In the genomic region with DNA sequence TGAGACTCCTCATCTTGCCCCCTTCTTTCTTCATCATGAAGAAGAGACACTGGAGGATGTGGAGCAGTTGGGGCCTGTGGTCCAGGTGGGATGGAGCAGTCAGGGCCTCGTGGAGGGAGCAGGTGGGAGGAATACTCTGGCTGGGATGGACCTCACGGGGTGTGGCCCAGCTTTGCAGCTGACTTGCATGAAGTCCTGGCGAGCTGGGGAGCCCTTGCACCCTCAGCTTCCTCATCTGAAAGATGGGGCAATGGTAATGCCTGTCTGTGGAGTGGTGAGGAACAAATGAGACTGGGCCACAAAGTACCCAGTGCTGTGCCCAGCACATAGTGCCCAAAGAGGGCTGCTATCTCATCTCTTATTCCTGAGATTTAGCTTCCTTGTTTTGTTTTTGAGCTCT, we compare ENCODE assay signal across 9 cellular contexts.
A peak's percentile ranks its signal among the peaks of the same experiment; 100 is the strongest.
DNase-seq lines count a peak whose midpoint lies in the region; ATAC-seq and TF ChIP-seq lines count a peak whose summit lies in the region.
"Had no signal": no experiment of that assay in that cellular context is flagged by ENCODE, and none has a peak within 500 bp of the region (broad histone marks: within the 10 kb centered on the region; RNA-seq: fewer than 3 reads in every experiment).

No MANE protein-coding gene starts in this region.

- peaks cover 35 to 99% (median 57%) of the 10 kb centered on the region in 3 donors for H3K4me1 ChIP-seq in esophagus squamous epithelium
- H3K4me1 ChIP-seq in neural progenitor cell = peaks cover 56% of the 10 kb centered on the region
- H3K4me1 ChIP-seq in tibial nerve = peaks cover 0 to 95% (median 79%) of the 10 kb centered on the region in 4 donors

- H4K20me1 ChIP-seq in neural progenitor cell (ENCODE audit: low read depth) = peaks cover 100% of the 10 kb centered on the region

- H2AFZ ChIP-seq in neural progenitor cell (replicated peaks) = no peak overlapping the region

- H3K79me2 ChIP-seq in neural progenitor cell (ENCODE audit: low read depth) = peaks cover 79% of the 10 kb centered on the region

- no peaks in the 10 kb centered on the region for H3K27me3 ChIP-seq in esophagus squamous epithelium
- no peaks in the 10 kb centered on the region for H3K27me3 ChIP-seq in neural progenitor cell
- H3K27me3 ChIP-seq in tibial nerve = no peaks in the 10 kb centered on the region

- no peaks in the 10 kb centered on the region for H3K36me3 Mint-ChIP-seq in WTC11
- no peaks in the 10 kb centered on the region for H3K36me3 Mint-ChIP-seq in neural progenitor cell

- H3K4me1 Mint-ChIP-seq in WTC11 (peaks cover 51% of the 10 kb centered on the region), neural progenitor cell (peaks cover 57% of the 10 kb centered on the region)

- DNase-seq in WTC11 (ENCODE audit: low spot score) (no peak), esophagus squamous epithelium (lab: John Stamatoyannopoulos, UW) (no peak), neural progenitor cell (ENCODE audit: low spot score) (no peak), tibial nerve (ENCODE audit: low spot score in 2 of 2) (no peak), NCI-H345 treated with DMSO at 0.1 percent for 48 hours (lab: John Stamatoyannopoulos, UW; ENCODE audit: unreplicated experiment) (no peak)
- DNase-seq in activated CD4-positive, alpha-beta T cell treated with anti-CD3 and anti-CD28 coated beads for 1 hour = no peak
- DNase-seq: activated CD4-positive, CD25-positive, alpha-beta regulatory T cell; SIG-M5 had no signal

- H3K4me3 ChIP-seq in esophagus squamous epithelium = peak overlapping the region in 2 of 4 donors; percentile 43 to 60
- no peak overlapping the region for H3K4me3 ChIP-seq in neural progenitor cell
- peak overlapping the region; percentile 38 to 61 (median 50) for H3K4me3 ChIP-seq in tibial nerve

- no peaks in the 10 kb centered on the region for H3K27me3 Mint-ChIP-seq in WTC11 (ENCODE audit: low read depth)
- peaks cover 7% of the 10 kb centered on the region for H3K27me3 Mint-ChIP-seq in neural progenitor cell (ENCODE audit: insufficient read depth, low read depth)

- H3K4me3 Mint-ChIP-seq in WTC11 (no peak overlapping the region), neural progenitor cell (peak overlapping the region; percentile 59)

- peak overlapping the region; percentile 74 for H3K4me2 ChIP-seq in neural progenitor cell

- no peak for TF ChIP-seq EP300 in tibial nerve (IDR thresholded peaks at IDR 0.05)

- intact Hi-C loops in esophagus squamous epithelium (cut with DNase I) = no loop called here

- no peak overlapping the region for H3K9ac ChIP-seq in neural progenitor cell

- peaks cover 0 to 6% (median 0%) of the 10 kb centered on the region in 3 donors for H3K36me3 ChIP-seq in esophagus squamous epithelium
- no peaks in the 10 kb centered on the region for H3K36me3 ChIP-seq in neural progenitor cell
- H3K36me3 ChIP-seq in tibial nerve = no peaks in the 10 kb centered on the region

- 41 to 43% methylated on average over 3 of the region's 3 CpGs for WGBS in esophagus squamous epithelium, 2 donors
- WGBS in tibial nerve, 2 donors = 29 to 43% methylated on average over 3 of the region's 3 CpGs

- POLR2A ChIA-PET in WTC11 (lab: Charles Lee) = interaction anchor here (0.6 kb wide), 1 partner anchor 145 kb away, joined by 4 read pairs; no protein-coding TSS in a partner anchor

- TF ChIP-seq POLR2A in esophagus squamous epithelium (IDR thresholded peaks at IDR 0.05) = no peak
- no peak for TF ChIP-seq POLR2A in tibial nerve (IDR thresholded peaks at IDR 0.05)

- CTCF ChIA-PET in WTC11 (lab: Charles Lee) = interaction anchor here (1.1 to 9.3 kb wide), 8 partner anchors 6 to 187 kb away, joined by 3 to 78 read pairs (median 5); no protein-coding TSS in a partner anchor

- H3K9me3 ChIP-seq in esophagus squamous epithelium (no peaks in the 10 kb centered on the region), neural progenitor cell (ENCODE audit: low read depth) (no peaks in the 10 kb centered on the region), tibial nerve (no peaks in the 10 kb centered on the region)

- ATAC-seq in WTC11 (no peak), HG03025 (IDR thresholded peaks at IDR 0.05; ENCODE audit: low FRiP score, unreplicated experiment) (no peak)

- H3K27ac Mint-ChIP-seq in WTC11 = peak overlapping the region; percentile 68; the same call in 1 of the 2 replicates
- no peak overlapping the region for H3K27ac Mint-ChIP-seq in neural progenitor cell

- H3K9me3 Mint-ChIP-seq in WTC11 (no peaks in the 10 kb centered on the region), neural progenitor cell (no peaks in the 10 kb centered on the region)

- no peak for TF ChIP-seq CTCF in WTC11 (IDR thresholded peaks at IDR 0.05)
- no peak for TF ChIP-seq CTCF in esophagus squamous epithelium (IDR thresholded peaks at IDR 0.05)
- TF ChIP-seq CTCF in neural progenitor cell (IDR thresholded peaks at IDR 0.05) = no peak
- TF ChIP-seq CTCF in tibial nerve (IDR thresholded peaks at IDR 0.05) = no peak

- peaks cover 16% of the 10 kb centered on the region for H3F3A ChIP-seq in neural progenitor cell (ENCODE audit: low read depth)

- H3K27ac ChIP-seq in esophagus squamous epithelium (peak overlapping the region; percentile 74 to 89 (median 85)), neural progenitor cell (no peak overlapping the region), tibial nerve (peak overlapping the region; percentile 89 to 99 (median 93))

TF ChIP-seq in WTC11, 78 proteins besides CTCF, POLR2A, EP300 and RAD21 (continues in another document):
- TF ChIP-seq, protein P1, sequence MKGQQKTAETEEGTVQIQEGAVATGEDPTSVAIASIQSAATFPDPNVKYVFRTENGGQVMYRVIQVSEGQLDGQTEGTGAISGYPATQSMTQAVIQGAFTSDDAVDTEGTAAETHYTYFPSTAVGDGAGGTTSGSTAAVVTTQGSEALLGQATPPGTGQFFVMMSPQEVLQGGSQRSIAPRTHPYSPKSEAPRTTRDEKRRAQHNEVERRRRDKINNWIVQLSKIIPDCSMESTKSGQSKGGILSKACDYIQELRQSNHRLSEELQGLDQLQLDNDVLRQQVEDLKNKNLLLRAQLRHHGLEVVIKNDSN (CRISPR knock-in tag; IDR thresholded peaks at IDR 0.05) = no peak
- TF ChIP-seq SMAD4 (CRISPR knock-in tag; IDR thresholded peaks at IDR 0.05) (no peak), FOXP1 (CRISPR knock-in tag; IDR thresholded peaks at IDR 0.05; ENCODE audit: borderline replicate concordance) (no peak), ZMAT4 (CRISPR knock-in tag; IDR thresholded peaks at IDR 0.05) (no peak), ZNF425 (CRISPR knock-in tag; conservative IDR thresholded peaks at IDR 0.05) (no peak), MXD4 (CRISPR knock-in tag; IDR thresholded peaks at IDR 0.05; ENCODE audit: borderline replicate concordance) (no peak), TEAD1 (CRISPR knock-in tag; IDR thresholded peaks at IDR 0.05) (no peak), FOXJ3 (CRISPR knock-in tag; IDR thresholded peaks at IDR 0.05; ENCODE audit: borderline replicate concordance) (no peak), NR2C2 (CRISPR knock-in tag; IDR thresholded peaks at IDR 0.05) (no peak), ZNF232 (CRISPR knock-in tag; IDR thresholded peaks at IDR 0.05) (no peak), JAZF1 (CRISPR knock-in tag; IDR thresholded peaks at IDR 0.05) (no peak)
- TF ChIP-seq, protein P2, sequence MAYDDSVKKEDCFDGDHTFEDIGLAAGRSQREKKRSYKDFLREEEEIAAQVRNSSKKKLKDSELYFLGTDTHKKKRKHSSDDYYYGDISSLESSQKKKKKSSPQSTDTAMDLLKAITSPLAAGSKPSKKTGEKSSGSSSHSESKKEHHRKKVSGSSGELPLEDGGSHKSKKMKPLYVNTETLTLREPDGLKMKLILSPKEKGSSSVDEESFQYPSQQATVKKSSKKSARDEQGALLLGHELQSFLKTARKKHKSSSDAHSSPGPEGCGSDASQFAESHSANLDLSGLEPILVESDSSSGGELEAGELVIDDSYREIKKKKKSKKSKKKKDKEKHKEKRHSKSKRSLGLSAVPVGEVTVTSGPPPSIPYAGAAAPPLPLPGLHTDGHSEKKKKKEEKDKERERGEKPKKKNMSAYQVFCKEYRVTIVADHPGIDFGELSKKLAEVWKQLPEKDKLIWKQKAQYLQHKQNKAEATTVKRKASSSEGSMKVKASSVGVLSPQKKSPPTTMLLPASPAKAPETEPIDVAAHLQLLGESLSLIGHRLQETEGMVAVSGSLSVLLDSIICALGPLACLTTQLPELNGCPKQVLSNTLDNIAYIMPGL (CRISPR knock-in tag; IDR thresholded peaks at IDR 0.05) = no peak
- TF ChIP-seq, protein P3, sequence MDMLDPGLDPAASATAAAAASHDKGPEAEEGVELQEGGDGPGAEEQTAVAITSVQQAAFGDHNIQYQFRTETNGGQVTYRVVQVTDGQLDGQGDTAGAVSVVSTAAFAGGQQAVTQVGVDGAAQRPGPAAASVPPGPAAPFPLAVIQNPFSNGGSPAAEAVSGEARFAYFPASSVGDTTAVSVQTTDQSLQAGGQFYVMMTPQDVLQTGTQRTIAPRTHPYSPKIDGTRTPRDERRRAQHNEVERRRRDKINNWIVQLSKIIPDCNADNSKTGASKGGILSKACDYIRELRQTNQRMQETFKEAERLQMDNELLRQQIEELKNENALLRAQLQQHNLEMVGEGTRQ (CRISPR knock-in tag; IDR thresholded peaks at IDR 0.05) = no peak
